In the genomic region with DNA sequence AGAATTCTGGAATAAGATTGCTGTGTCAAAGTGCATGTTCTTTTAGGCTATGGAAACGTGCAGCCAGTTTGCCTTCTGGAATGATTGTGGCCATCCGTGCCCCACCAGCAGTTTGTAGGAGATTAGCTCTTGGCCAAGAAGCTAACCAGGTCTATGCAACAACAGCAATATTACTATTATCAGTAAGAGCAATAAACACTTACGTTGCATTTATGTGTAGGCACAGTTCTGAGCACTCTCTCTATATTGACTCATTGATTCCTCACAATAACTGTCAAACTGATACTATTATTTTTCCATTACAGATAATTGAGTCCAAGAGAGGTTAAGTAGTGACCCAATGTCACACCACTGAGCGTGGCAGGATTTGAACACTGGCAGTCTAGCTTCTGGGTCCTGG, we compare ENCODE assay signal across 2 cellular contexts.
TF ChIP-seq lines count a peak whose summit lies in the region.

No MANE protein-coding gene starts in this region.

TF ChIP-seq in HepG2, 621 proteins besides CTCF, POLR2A, EP300 and RAD21:
- TF ChIP-seq MAFF (IDR thresholded peaks at IDR 0.05; ENCODE audit: low read depth, low read length) (peak; percentile 80), MAFK (conservative IDR thresholded peaks at IDR 0.05 in 1 of 2, IDR thresholded peaks at IDR 0.05 in 1 of 2; ENCODE audit: low read length in 2 of 2) (peak; percentile 59 to 79; a peak in 3 of 4 replicates), ZC3H4 (CRISPR knock-in tag; IDR thresholded peaks at IDR 0.05; ENCODE audit: borderline replicate concordance) (no peak), ZFP36L1 (CRISPR knock-in tag; IDR thresholded peaks at IDR 0.05) (no peak), ZFP36L2 (CRISPR knock-in tag; IDR thresholded peaks at IDR 0.05) (no peak), PLRG1 (conservative IDR thresholded peaks at IDR 0.05) (no peak)

TF ChIP-seq in K562, 482 proteins besides CTCF, POLR2A, EP300 and RAD21:
- TF ChIP-seq MBD2 (IDR thresholded peaks at IDR 0.05; ENCODE audit: borderline replicate concordance, low read depth): no peak
- 0 out of 2 replicates have a peak, but pooled peaks have one; percentile 9 for TF ChIP-seq MAFF (IDR thresholded peaks at IDR 0.05; ENCODE audit: low read length)
- TF ChIP-seq GTF2A2 (tag; IDR thresholded peaks at IDR 0.05): no peak
- no peak for TF ChIP-seq ZNF785 (CRISPR knock-in tag; IDR thresholded peaks at IDR 0.05)
- no peak for TF ChIP-seq ZNF282 (CRISPR knock-in tag; IDR thresholded peaks at IDR 0.05)
- no peak for TF ChIP-seq CLOCK (CRISPR knock-in tag; IDR thresholded peaks at IDR 0.05; ENCODE audit: borderline replicate concordance)
- TF ChIP-seq, protein P1, sequence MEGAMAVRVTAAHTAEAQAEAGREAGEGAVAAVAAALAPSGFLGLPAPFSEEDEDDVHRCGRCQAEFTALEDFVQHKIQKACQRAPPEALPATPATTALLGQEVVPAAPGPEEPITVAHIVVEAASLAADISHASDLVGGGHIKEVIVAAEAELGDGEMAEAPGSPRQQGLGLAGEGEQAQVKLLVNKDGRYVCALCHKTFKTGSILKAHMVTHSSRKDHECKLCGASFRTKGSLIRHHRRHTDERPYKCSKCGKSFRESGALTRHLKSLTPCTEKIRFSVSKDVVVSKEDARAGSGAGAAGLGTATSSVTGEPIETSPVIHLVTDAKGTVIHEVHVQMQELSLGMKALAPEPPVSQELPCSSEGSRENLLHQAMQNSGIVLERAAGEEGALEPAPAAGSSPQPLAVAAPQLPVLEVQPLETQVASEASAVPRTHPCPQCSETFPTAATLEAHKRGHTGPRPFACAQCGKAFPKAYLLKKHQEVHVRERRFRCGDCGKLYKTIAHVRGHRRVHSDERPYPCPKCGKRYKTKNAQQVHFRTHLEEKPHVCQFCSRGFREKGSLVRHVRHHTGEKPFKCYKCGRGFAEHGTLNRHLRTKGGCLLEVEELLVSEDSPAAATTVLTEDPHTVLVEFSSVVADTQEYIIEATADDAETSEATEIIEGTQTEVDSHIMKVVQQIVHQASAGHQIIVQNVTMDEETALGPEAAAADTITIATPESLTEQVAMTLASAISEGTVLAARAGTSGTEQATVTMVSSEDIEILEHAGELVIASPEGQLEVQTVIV (CRISPR knock-in tag; IDR thresholded peaks at IDR 0.05; ENCODE audit: borderline replicate concordance): no peak
- no peak for TF ChIP-seq PHF8 (IDR thresholded peaks at IDR 0.05; ENCODE audit: borderline replicate concordance, low read length)
